1 cellular context compared by ENCODE assay signal in the genomic region with DNA sequence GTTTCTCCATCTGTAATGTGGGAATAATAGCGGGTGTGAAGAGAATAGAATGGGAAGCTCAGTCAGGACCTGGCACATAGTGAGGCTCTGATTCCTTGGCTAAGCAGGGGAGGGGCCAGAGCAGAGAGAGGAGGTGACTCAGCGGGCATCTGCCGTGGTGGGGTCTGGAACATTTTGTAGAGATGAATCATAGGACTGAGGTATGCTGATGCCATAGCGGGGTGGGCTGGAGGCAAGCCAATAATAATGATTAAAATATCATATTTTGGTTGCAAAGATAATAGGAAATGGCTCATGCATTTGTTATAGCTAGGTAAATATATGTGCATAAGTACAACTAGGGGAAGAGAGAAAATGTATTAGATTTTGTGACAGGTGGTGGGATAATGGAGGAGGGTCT.
TF ChIP-seq lines count a peak whose summit lies in the region.

No MANE protein-coding gene starts in this region.

TF ChIP-seq in endothelial cell of umbilical vein, 7 proteins besides CTCF, POLR2A, EP300 and RAD21 (continued from another document):
- TF ChIP-seq FOS (IDR thresholded peaks at IDR 0.05; ENCODE audit: borderline replicate concordance, insufficient read depth, low read length) (peak; percentile 100), GATA2 (IDR thresholded peaks at IDR 0.05; ENCODE audit: insufficient read depth, insufficient read length, low read depth, low read length) (peak; percentile 54), POLR2AphosphoS5 (IDR thresholded peaks at IDR 0.05; ENCODE audit: insufficient read depth, low read depth, low read length) (peak; percentile 92)
